ENCODE assay signal across 8 cellular contexts in the genomic region with DNA sequence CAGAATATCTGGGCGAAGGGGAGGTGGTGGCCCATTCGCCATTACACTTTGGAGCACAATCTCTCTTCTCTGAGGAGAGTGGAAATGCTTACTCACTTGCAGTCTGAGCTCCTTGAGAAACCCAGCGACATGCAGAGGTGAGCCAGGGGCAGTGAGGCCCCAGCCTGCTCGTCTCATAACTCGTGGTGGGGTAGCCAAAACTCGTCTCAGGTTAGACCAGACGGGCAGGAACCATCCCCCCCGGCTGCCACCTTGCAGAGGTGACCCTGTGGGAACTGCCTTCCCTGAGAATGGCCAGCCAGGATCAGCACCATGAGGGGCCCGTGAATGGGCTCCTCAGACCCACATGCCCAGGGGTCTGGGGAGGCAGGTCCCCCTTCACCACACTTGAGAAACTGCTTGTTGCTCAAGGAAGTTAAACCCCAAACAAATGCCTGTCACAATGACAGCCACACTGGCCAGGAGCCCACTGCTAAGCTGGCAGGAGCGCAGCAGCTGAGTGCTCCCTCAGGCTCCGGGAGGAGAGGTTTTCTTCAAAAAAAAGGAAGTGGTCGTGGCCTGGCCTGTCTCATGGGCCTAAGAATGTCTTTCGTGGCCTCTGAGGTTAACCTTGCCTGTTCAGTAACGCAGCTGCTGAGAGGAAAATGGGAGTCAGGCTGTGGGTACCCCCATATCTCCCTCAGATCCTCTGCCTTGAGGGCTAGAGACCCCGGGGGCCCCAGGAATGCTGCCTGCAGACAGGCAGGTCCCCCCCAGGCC.
A peak's percentile ranks its signal among the peaks of the same experiment; 100 is the strongest.
DNase-seq lines count a peak whose midpoint lies in the region; ATAC-seq lines count a peak whose summit lies in the region.

No MANE protein-coding gene starts in this region.

- peak; percentile 38 for DNase-seq in NK-92 treated with Interleukin-12 subunit alpha and Interleukin-12 subunit beta, amount 100 ng/mL, for 24 hours (lab: John Stamatoyannopoulos, UW)
- DNase-seq in NK-92 (lab: John Stamatoyannopoulos, UW; ENCODE audit: unreplicated experiment) (no peak), NOMO-1 treated with dmso at 0.1 percent for 144 hours (lab: John Stamatoyannopoulos, UW; ENCODE audit: unreplicated experiment) (peak; percentile 89), fibroblast of gingiva (ENCODE audit: low read depth) (peak; percentile 21), posterior cingulate gyrus (peak in 7 of 10 donors; percentile 24 to 91 (median 49)), NCI-H2171 treated with DMSO at 0.1 percent for 48 hours (lab: John Stamatoyannopoulos, UW) (no peak)
- DNase-seq in stimulated activated CD4-positive, alpha-beta T cell treated with anti-CD3 and anti-CD28 coated beads, Interleukin-2, amount 100 ng/mL, for 24 hours = no peak

- intact Hi-C loops in posterior cingulate gyrus (cut with DNase I) = no loop called here

- no peak for ATAC-seq in GM18873 (IDR thresholded peaks at IDR 0.05; ENCODE audit: low FRiP score, unreplicated experiment)

Comparison
In these comparisons a context has a peak if more than half of its experiments do, and no peak if none do; other contexts are left out.
1. DNase-seq: peak in NK-92 treated with Interleukin-12 subunit alpha and Interleukin-12 subunit beta, amount 100 ng/mL, for 24 hours (single experiment), NOMO-1 treated with dmso at 0.1 percent for 144 hours (single experiment), fibroblast of gingiva (single experiment) and posterior cingulate gyrus (7 of 10); none in NK-92 (single experiment), stimulated activated CD4-positive, alpha-beta T cell treated with anti-CD3 and anti-CD28 coated beads, Interleukin-2, amount 100 ng/mL, for 24 hours (0 of 2) and NCI-H2171 treated with DMSO at 0.1 percent for 48 hours (single experiment).